10 cellular contexts compared by ENCODE assay signal in the genomic region with DNA sequence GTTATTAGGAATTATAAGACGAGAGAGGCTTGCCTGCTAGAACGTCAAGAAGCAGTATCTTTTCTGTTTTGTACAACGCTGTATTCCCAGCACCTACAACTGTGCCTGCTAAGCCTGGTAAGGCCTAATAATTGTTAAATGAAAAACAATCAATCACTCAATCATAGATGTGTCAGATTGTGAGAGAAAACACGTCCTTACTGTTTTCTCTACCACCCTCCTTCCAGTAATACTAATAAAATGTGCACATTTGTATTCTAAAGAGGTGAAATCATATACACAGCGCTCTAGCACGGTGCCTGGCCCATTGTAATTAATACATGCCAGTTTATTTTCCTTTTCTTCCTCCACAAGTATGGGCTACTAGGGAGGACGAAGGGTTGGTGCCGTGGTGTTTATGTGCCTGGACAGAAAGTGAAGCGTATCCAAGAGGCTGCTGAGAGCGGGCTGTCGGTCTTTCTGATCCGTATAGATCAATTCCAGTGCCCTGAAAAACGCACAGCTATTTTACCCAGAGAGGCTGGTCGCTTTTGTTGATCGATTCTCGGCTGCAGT. TPM values are rescaled to one million over a fixed set of nuclear protein-coding genes. Genes with fewer than 3 reads are reported as not detected.
DNase-seq lines count a peak whose midpoint lies in the region; ATAC-seq and TF ChIP-seq lines count a peak whose summit lies in the region.
"Had no signal": no experiment of that assay in that cellular context is flagged by ENCODE, and none has a peak within 500 bp of the region (broad histone marks: within the 10 kb centered on the region; RNA-seq: fewer than 3 reads in every experiment).

No MANE protein-coding gene starts in this region.

- CTCF ChIA-PET in PC-9 (lab: Charles Lee) = no interaction called here

- TF ChIP-seq EP300 in transverse colon (IDR thresholded peaks at IDR 0.05; ENCODE audit: low read depth) = no peak

- no peak for DNase-seq in activated T-cell treated with anti-CD3 and anti-CD28 coated beads, Interleukin-2, amount 50 U/mL, for 24 hours
- DNase-seq in activated T-cell treated with anti-CD3 and anti-CD28 coated beads for 4 hours (no peak), adipocyte (ENCODE audit: low read depth) (no peak), lower lobe of right lung (no peak), transverse colon (no peak), PC-9 (no peak)
- DNase-seq: foreskin melanocyte, NCI-H1436 treated with DMSO at 0.1 percent for 48 hours had no signal

- H3K4me2 ChIP-seq in PC-9 = no peak overlapping the region

- H3K36me3 ChIP-seq in adipocyte (ENCODE audit: control insufficient read depth, insufficient read depth, low read length, severe bottlenecking) = no peaks in the 10 kb centered on the region
- no peaks in the 10 kb centered on the region for H3K36me3 ChIP-seq in lower lobe of right lung
- H3K36me3 ChIP-seq in transverse colon = no peaks in the 10 kb centered on the region
- H3K36me3 ChIP-seq in PC-9 (ENCODE audit: low read depth) = no peaks in the 10 kb centered on the region

- peaks cover 14% of the 10 kb centered on the region for H3K4me1 Mint-ChIP-seq in activated T-cell treated with anti-CD3 and anti-CD28 coated beads, Interleukin-2, amount 50 U/mL, for 24 hours (ENCODE audit: low read depth)

- no peaks in the 10 kb centered on the region for H4K20me1 ChIP-seq in PC-9 (ENCODE audit: insufficient read depth)

- peaks cover 38% of the 10 kb centered on the region for H3K27me3 Mint-ChIP-seq in activated T-cell treated with anti-CD3 and anti-CD28 coated beads, Interleukin-2, amount 50 U/mL, for 24 hours

- TF ChIP-seq POLR2A in transverse colon (IDR thresholded peaks at IDR 0.05) = no peak

- H3K79me2 ChIP-seq in PC-9 (ENCODE audit: low read depth) = no peaks in the 10 kb centered on the region

- H3K36me3 Mint-ChIP-seq in activated T-cell treated with anti-CD3 and anti-CD28 coated beads, Interleukin-2, amount 50 U/mL, for 24 hours (ENCODE audit: low read depth) = no peaks in the 10 kb centered on the region

- H3K9ac ChIP-seq in adipocyte (ENCODE audit: low read length) = peak overlapping the region; percentile 81

- intact Hi-C loops in lower lobe of right lung (cut with DNase I) = no loop called here
- intact Hi-C loops in transverse colon (cut with DNase I; ENCODE audit: low total_unique reads) = no loop called here
- intact Hi-C loops in PC-9 (cut with micrococcal nuclease; ENCODE audit: unreplicated experiment) = no loop called here

- TF ChIP-seq CTCF in lower lobe of right lung (IDR thresholded peaks at IDR 0.05) = no peak
- no peak for TF ChIP-seq CTCF in transverse colon (IDR thresholded peaks at IDR 0.05)
- TF ChIP-seq CTCF in PC-9 (conservative IDR thresholded peaks at IDR 0.05) = no peak

- H3K27ac ChIP-seq in lower lobe of right lung (peak overlapping the region; percentile 79), transverse colon (peak overlapping the region; percentile 81 to 94 (median 84)), PC-9 (no peak overlapping the region)

- H3K4me3 ChIP-seq in adipocyte (ENCODE audit: low read length) (peak overlapping the region; percentile 83), lower lobe of right lung (peak overlapping the region; percentile 83), transverse colon (peak overlapping the region in 3 of 4 donors; percentile 45 to 84 (median 56)), PC-9 (no peak overlapping the region)

- no TSS peak for BruUV-seq in PC-9 (replicated peaks; lab: Mats Ljungman, UMichigan)

- H3F3A ChIP-seq in PC-9 (ENCODE audit: insufficient read depth, low read depth) = no peaks in the 10 kb centered on the region

- H3K27me3 ChIP-seq in adipocyte (replicated peaks; ENCODE audit: control insufficient read depth, insufficient read depth, low read length) (no peaks in the 10 kb centered on the region), lower lobe of right lung (ENCODE audit: low read depth) (no peaks in the 10 kb centered on the region), transverse colon (peaks cover 48% of the 10 kb centered on the region), PC-9 (ENCODE audit: insufficient read depth, low read depth) (peaks cover 2% of the 10 kb centered on the region; the same call in 1 of the 2 replicates)

- no peaks in the 10 kb centered on the region for H3K9me3 ChIP-seq in adipocyte (ENCODE audit: control insufficient read depth, low read length)
- no peaks in the 10 kb centered on the region for H3K9me3 ChIP-seq in lower lobe of right lung
- H3K9me3 ChIP-seq in transverse colon = no peaks in the 10 kb centered on the region
- no peaks in the 10 kb centered on the region for H3K9me3 ChIP-seq in PC-9 (ENCODE audit: insufficient read depth, low read depth)

- 14 to 15% methylated on average over 10 to 16 of the region's 16 CpGs for WGBS in transverse colon (ENCODE audit: low coverage in 1 of 2), 2 donors

- ATAC-seq in lower lobe of right lung (no peak), HG03469 (IDR thresholded peaks at IDR 0.05; ENCODE audit: unreplicated experiment) (no peak), HG03521 (IDR thresholded peaks at IDR 0.05; ENCODE audit: unreplicated experiment) (no peak)

- H3K9me3 Mint-ChIP-seq in activated T-cell treated with anti-CD3 and anti-CD28 coated beads, Interleukin-2, amount 50 U/mL, for 24 hours = no peaks in the 10 kb centered on the region

- H3K4me1 ChIP-seq in adipocyte (ENCODE audit: control insufficient read depth, insufficient read depth, low read length) (peaks cover 11% of the 10 kb centered on the region), lower lobe of right lung (peaks cover 16% of the 10 kb centered on the region), transverse colon (peaks cover 0 to 37% (median 17%) of the 10 kb centered on the region in 4 donors), PC-9 (replicated peaks; ENCODE audit: insufficient read depth) (no peaks in the 10 kb centered on the region)

- POLR2A ChIA-PET in PC-9 (lab: Charles Lee; ENCODE audit: unreplicated experiment) = no interaction called here

- in situ Hi-C loops in transverse colon (cut with MboI; ENCODE audit: low pct_ligation_motif_present in 1 of 4, low pct_unique_long_range_greater_than_20kb in 1 of 4, low sequenced_read_pairs in 3 of 4) = no loop called here

- H3K27ac Mint-ChIP-seq in activated T-cell treated with anti-CD3 and anti-CD28 coated beads, Interleukin-2, amount 50 U/mL, for 24 hours = no peak overlapping the region

- H3K4me3 Mint-ChIP-seq in activated T-cell treated with anti-CD3 and anti-CD28 coated beads, Interleukin-2, amount 50 U/mL, for 24 hours = peak overlapping the region; percentile 45

- H3K9me2 ChIP-seq in PC-9 (ENCODE audit: insufficient read depth) = no peaks in the 10 kb centered on the region

- H2AFZ ChIP-seq in PC-9 = no peak overlapping the region

RNA-seq across cellular contexts. Expression of a gene that starts 1.5 kb away (rescaled TPM):
- total RNA-seq in lower lobe of right lung (45.7 TPM), transverse colon (100 to 1,000 TPM in 1 of 4 donors, 10 to 100 TPM in 3; 29.8 to 114 (median 59.4) TPM), PC-9 (2021) (not detected in 2 replicates)

Comparison
In these comparisons a context has a peak if more than half of its experiments do, and no peak if none do; other contexts are left out.
1. RNA of a gene that starts 1.5 kb away (total RNA-seq): 29.8 to 114 TPM in transverse colon and 45.7 TPM in lower lobe of right lung (single experiment); not detected in PC-9; every median in the first group is over 10 times any median in the second.